In the genomic region with DNA sequence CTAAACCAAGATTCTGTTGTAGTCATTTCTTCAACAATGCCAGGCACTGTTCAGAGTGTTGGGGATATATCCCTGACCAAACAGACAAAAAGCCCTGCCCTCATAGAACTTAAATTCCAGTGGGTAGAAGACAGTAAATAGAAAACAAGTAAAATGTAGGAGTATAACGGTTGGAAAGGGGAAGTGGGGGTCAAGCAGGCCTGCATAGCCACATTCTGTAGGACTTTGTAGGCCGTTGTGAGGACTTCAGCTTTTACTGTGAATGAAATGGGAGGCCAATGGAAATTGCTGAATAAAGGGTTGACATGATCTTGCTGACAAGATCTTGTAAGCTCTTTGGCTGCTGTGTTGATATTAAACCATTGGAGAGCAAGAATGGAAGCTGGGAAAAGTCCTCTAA, we compare ENCODE assay signal across 26 cellular contexts. TPM values are rescaled to one million over a fixed set of nuclear protein-coding genes. Genes with fewer than 3 reads are reported as not detected.
DNase-seq lines count a peak whose midpoint lies in the region; ATAC-seq and TF ChIP-seq lines count a peak whose summit lies in the region.
"Had no signal": no experiment of that assay in that cellular context is flagged by ENCODE, and none has a peak within 500 bp of the region (broad histone marks: within the 10 kb centered on the region; RNA-seq: fewer than 3 reads in every experiment).

No MANE protein-coding gene starts in this region.

- H3K9me2 ChIP-seq in OCI-LY7 (ENCODE audit: insufficient read depth, low read length) = no peaks in the 10 kb centered on the region

- peaks cover 31% of the 10 kb centered on the region for H3K4me1 ChIP-seq in OCI-LY7 (ENCODE audit: insufficient read depth, low read length, poor library complexity, severe bottlenecking)

- POLR2A ChIA-PET in activated CD4-positive, alpha-beta T cell treated with anti-CD3 and anti-CD28 coated beads for 36 hours (lab: Charles Lee) = no interaction called here
- POLR2A ChIA-PET in activated CD4-positive, alpha-beta T cell treated with anti-CD3 and anti-CD28 coated beads, Interleukin-2, amount 10 ng/mL, durations not matched to agents 7 days and 5 days (lab: Charles Lee) = no interaction called here
- POLR2A ChIA-PET in OCI-LY7 (lab: Charles Lee) = interaction anchor here (0.6 to 0.8 kb wide), 2 partner anchors 10 to 242 kb away, joined by 3 to 4 read pairs; no protein-coding TSS in a partner anchor

- TF ChIP-seq CTCF in HL-60 (IDR thresholded peaks at IDR 0.05; ENCODE audit: insufficient read depth, low read length) (no peak), OCI-LY7 (conservative IDR thresholded peaks at IDR 0.05; ENCODE audit: low read length) (no peak), neural crest cell (conservative IDR thresholded peaks at IDR 0.05) (no peak), GM13977 (IDR thresholded peaks at IDR 0.05; ENCODE audit: extremely low read depth, insufficient read depth, missing control alignments) (no peak)

- no peak overlapping the region for H3K27ac Mint-ChIP-seq in activated CD4-positive, alpha-beta T cell treated with anti-CD3 and anti-CD28 coated beads for 36 hours
- no peak overlapping the region for H3K27ac Mint-ChIP-seq in activated CD4-positive, alpha-beta T cell treated with anti-CD3 and anti-CD28 coated beads, Interleukin-2, amount 10 ng/mL, durations not matched to agents 7 days and 5 days
- H3K27ac Mint-ChIP-seq in neural crest cell (ENCODE audit: unreplicated experiment) = no peak overlapping the region
- H3K27ac Mint-ChIP-seq in stimulated activated memory B cell treated with anti-CD40 and anti-IgM and Interleukin-4, amounts not matched to agents 10 μg/mL and 1 μg/mL and 100 μg/mL, for 72 hours = no peak overlapping the region
- H3K27ac Mint-ChIP-seq: CD14-positive monocyte, H9 had no signal

- in situ Hi-C loops in GM13977 (cut with MboI; ENCODE audit: low pct_unique_long_range_greater_than_20kb, low sequenced_read_pairs, unreplicated experiment) = loop anchor here (10.0 kb wide), 1 partner anchor 155 kb away; a partner anchor contains a TSS

- H3K36me3 Mint-ChIP-seq in activated CD4-positive, alpha-beta T cell treated with anti-CD3 and anti-CD28 coated beads for 36 hours (ENCODE audit: low read depth) = peaks cover 18% of the 10 kb centered on the region
- H3K36me3 Mint-ChIP-seq in activated CD4-positive, alpha-beta T cell treated with anti-CD3 and anti-CD28 coated beads, Interleukin-2, amount 10 ng/mL, durations not matched to agents 7 days and 5 days (ENCODE audit: low read depth) = peaks cover 20% of the 10 kb centered on the region
- H3K36me3 Mint-ChIP-seq in neural crest cell (ENCODE audit: low read depth) = peaks cover 2% of the 10 kb centered on the region
- peaks cover 12% of the 10 kb centered on the region for H3K36me3 Mint-ChIP-seq in stimulated activated memory B cell treated with anti-CD40 and anti-IgM and Interleukin-4, amounts not matched to agents 10 μg/mL and 1 μg/mL and 100 μg/mL, for 72 hours

- H3K9me3 Mint-ChIP-seq in activated CD4-positive, alpha-beta T cell treated with anti-CD3 and anti-CD28 coated beads for 36 hours (ENCODE audit: low read depth) = no peaks in the 10 kb centered on the region
- H3K9me3 Mint-ChIP-seq in activated CD4-positive, alpha-beta T cell treated with anti-CD3 and anti-CD28 coated beads, Interleukin-2, amount 10 ng/mL, durations not matched to agents 7 days and 5 days = no peaks in the 10 kb centered on the region
- no peaks in the 10 kb centered on the region for H3K9me3 Mint-ChIP-seq in neural crest cell
- no peaks in the 10 kb centered on the region for H3K9me3 Mint-ChIP-seq in stimulated activated memory B cell treated with anti-CD40 and anti-IgM and Interleukin-4, amounts not matched to agents 10 μg/mL and 1 μg/mL and 100 μg/mL, for 72 hours
- H3K9me3 Mint-ChIP-seq: CD14-positive monocyte, H9 had no signal

- DNase-seq in activated CD4-positive, alpha-beta T cell treated with anti-CD3 and anti-CD28 coated beads for 36 hours = no peak
- DNase-seq in activated CD4-positive, alpha-beta T cell treated with anti-CD3 and anti-CD28 coated beads, Interleukin-2, amount 10 ng/mL, durations not matched to agents 7 days and 5 days = no peak
- DNase-seq in HL-60 (ENCODE audit: low read depth in 1 of 2, low spot score in 1 of 2) = peak in 1 of 2 experiments; percentile 18
- DNase-seq in OCI-LY7 (ENCODE audit: low spot score) = no peak
- DNase-seq in neural crest cell (ENCODE audit: low read depth, low spot score) = no peak
- DNase-seq in GM13977 (ENCODE audit: low spot score) = no peak
- DNase-seq: 8988T, AML-193, EL, GF-D8, GM23248, H9, IMR-90, Kasumi-1, MG63, NCI-H1092 treated with DMSO at 0.1 percent for 48 hours, NCI-H1436 treated with DMSO at 0.1 percent for 48 hours, NCI-H1930, NCI-H2227 treated with DMSO at 0.1 percent for 48 hours, NCI-H510A, Peyer's patch had no signal

- H3K4me3 Mint-ChIP-seq in activated CD4-positive, alpha-beta T cell treated with anti-CD3 and anti-CD28 coated beads for 36 hours = peak overlapping the region; percentile 86
- H3K4me3 Mint-ChIP-seq in activated CD4-positive, alpha-beta T cell treated with anti-CD3 and anti-CD28 coated beads, Interleukin-2, amount 10 ng/mL, durations not matched to agents 7 days and 5 days = no peak overlapping the region
- peak overlapping the region; percentile 36 for H3K4me3 Mint-ChIP-seq in neural crest cell
- H3K4me3 Mint-ChIP-seq in stimulated activated memory B cell treated with anti-CD40 and anti-IgM and Interleukin-4, amounts not matched to agents 10 μg/mL and 1 μg/mL and 100 μg/mL, for 72 hours = no peak overlapping the region
- H3K4me3 Mint-ChIP-seq: CD14-positive monocyte had no signal

- no peaks in the 10 kb centered on the region for H3K9me3 ChIP-seq in OCI-LY7 (ENCODE audit: low read length)
- H3K9me3 ChIP-seq: MG63, Peyer's patch, SJSA1 had no signal

- BruUV-seq in OCI-LY7 (replicated peaks; lab: Mats Ljungman, UMichigan) = no TSS peak

- peak overlapping the region; percentile 84 for H3K4me2 ChIP-seq in OCI-LY7 (ENCODE audit: low read length)

- H3K36me3 ChIP-seq in OCI-LY7 (ENCODE audit: insufficient read depth, low read length) = peaks cover 61% of the 10 kb centered on the region

- no peaks in the 10 kb centered on the region for H3K27me3 ChIP-seq in HL-60 (ENCODE audit: insufficient read depth, poor library complexity, severe bottlenecking)
- H3K27me3 ChIP-seq: MG63, Peyer's patch, SJSA1 had no signal

- no peaks in the 10 kb centered on the region for H3K27me3 Mint-ChIP-seq in activated CD4-positive, alpha-beta T cell treated with anti-CD3 and anti-CD28 coated beads for 36 hours
- no peaks in the 10 kb centered on the region for H3K27me3 Mint-ChIP-seq in activated CD4-positive, alpha-beta T cell treated with anti-CD3 and anti-CD28 coated beads, Interleukin-2, amount 10 ng/mL, durations not matched to agents 7 days and 5 days
- no peaks in the 10 kb centered on the region for H3K27me3 Mint-ChIP-seq in neural crest cell (ENCODE audit: low read depth)
- no peaks in the 10 kb centered on the region for H3K27me3 Mint-ChIP-seq in stimulated activated memory B cell treated with anti-CD40 and anti-IgM and Interleukin-4, amounts not matched to agents 10 μg/mL and 1 μg/mL and 100 μg/mL, for 72 hours

- H2AFZ ChIP-seq in OCI-LY7 (ENCODE audit: low read length) = no peak overlapping the region
- H2AFZ ChIP-seq: GM23248 had no signal

- ATAC-seq in activated CD4-positive, alpha-beta T cell treated with anti-CD3 and anti-CD28 coated beads for 36 hours = no peak
- no peak for ATAC-seq in stimulated activated memory B cell treated with anti-CD40 and anti-IgM and Interleukin-4, amounts not matched to agents 10 μg/mL and 1 μg/mL and 100 μg/mL, for 72 hours
- ATAC-seq in GM18868 (IDR thresholded peaks at IDR 0.05; ENCODE audit: unreplicated experiment) = no peak
- ATAC-seq: Right ventricle myocardium inferior had no signal

- peaks cover 41% of the 10 kb centered on the region for H3K79me2 ChIP-seq in OCI-LY7 (ENCODE audit: insufficient read depth, low read depth, low read length)

- H3K4me3 ChIP-seq in HL-60 (replicated peaks; ENCODE audit: insufficient read depth, low read length) (no peak overlapping the region), OCI-LY7 (ENCODE audit: low read depth, low read length, poor library complexity, severe bottlenecking) (no peak overlapping the region)
- H3K4me3 ChIP-seq: Peyer's patch, SJSA1 had no signal

- CTCF ChIA-PET in activated CD4-positive, alpha-beta T cell treated with anti-CD3 and anti-CD28 coated beads for 36 hours (lab: Charles Lee) = interaction anchor here (0.5 to 1.4 kb wide), 5 partner anchors 11 to 268 kb away, joined by 3 read pairs; no protein-coding TSS in a partner anchor
- CTCF ChIA-PET in activated CD4-positive, alpha-beta T cell treated with anti-CD3 and anti-CD28 coated beads, Interleukin-2, amount 10 ng/mL, durations not matched to agents 7 days and 5 days (lab: Charles Lee) = interaction anchor here (0.7 to 1.3 kb wide), 2 partner anchors 14 to 213 kb away, joined by 4 to 6 read pairs; no protein-coding TSS in a partner anchor
- CTCF ChIA-PET in OCI-LY7 (lab: Charles Lee; ENCODE audit: unreplicated experiment) = no interaction called here

- peak overlapping the region; percentile 25 for H3K27ac ChIP-seq in HL-60 (replicated peaks)
- H3K27ac ChIP-seq in OCI-LY7 (ENCODE audit: low read depth, low read length, poor library complexity, severe bottlenecking) = no peak overlapping the region
- H3K27ac ChIP-seq: GM23248, Peyer's patch, SJSA1 had no signal

- H3K4me1 Mint-ChIP-seq in activated CD4-positive, alpha-beta T cell treated with anti-CD3 and anti-CD28 coated beads for 36 hours = peaks cover 27% of the 10 kb centered on the region
- H3K4me1 Mint-ChIP-seq in activated CD4-positive, alpha-beta T cell treated with anti-CD3 and anti-CD28 coated beads, Interleukin-2, amount 10 ng/mL, durations not matched to agents 7 days and 5 days = peaks cover 30% of the 10 kb centered on the region
- peaks cover 20% of the 10 kb centered on the region for H3K4me1 Mint-ChIP-seq in neural crest cell
- peaks cover 36% of the 10 kb centered on the region for H3K4me1 Mint-ChIP-seq in stimulated activated memory B cell treated with anti-CD40 and anti-IgM and Interleukin-4, amounts not matched to agents 10 μg/mL and 1 μg/mL and 100 μg/mL, for 72 hours

- intact Hi-C loops in activated CD4-positive, alpha-beta T cell treated with anti-CD3 and anti-CD28 coated beads for 36 hours (cut with DNase I, micrococcal nuclease) = no loop called here
- intact Hi-C loops in OCI-LY7 (cut with micrococcal nuclease; ENCODE audit: unreplicated experiment) = loop anchor here (5.0 kb wide), 1 partner anchor 193 kb away; no protein-coding TSS in a partner anchor

- H4K20me1 ChIP-seq in OCI-LY7 (ENCODE audit: insufficient read depth, low read length) = peaks cover 8% of the 10 kb centered on the region; the same call in 1 of the 2 replicates

RNA-seq across cellular contexts. Expression of a gene that starts 1.8 kb away (rescaled TPM):
- total RNA-seq in activated CD4-positive, alpha-beta T cell treated with anti-CD3 and anti-CD28 coated beads for 36 hours = 10 to 100 TPM; 58.3 to 67.1 TPM
- 10 to 100 TPM; 53.3 to 57.9 TPM for total RNA-seq in activated CD4-positive, alpha-beta T cell treated with anti-CD3 and anti-CD28 coated beads, Interleukin-2, amount 10 ng/mL, durations not matched to agents 7 days and 5 days
- total RNA-seq in OCI-LY7 (2014; rRNA removed; shearing (Covaris generic)) = 49.8 and 61.6 TPM in 2 replicates
- 82.6 and 84.0 TPM in 2 replicates for total RNA-seq in OCI-LY7 (2022)
- 56.1 and 56.3 TPM in 2 replicates for total RNA-seq in neural crest cell

RNA-seq across cellular contexts. Expression of a gene that starts 2.1 kb away (rescaled TPM):
- 10 to 100 TPM; 31.0 to 35.6 TPM for total RNA-seq in activated CD4-positive, alpha-beta T cell treated with anti-CD3 and anti-CD28 coated beads for 36 hours
- total RNA-seq in activated CD4-positive, alpha-beta T cell treated with anti-CD3 and anti-CD28 coated beads, Interleukin-2, amount 10 ng/mL, durations not matched to agents 7 days and 5 days = 10 to 100 TPM; 25.9 to 26.0 TPM
- 30.4 and 32.4 TPM in 2 replicates for total RNA-seq in OCI-LY7 (2014; rRNA removed; shearing (Covaris generic))
- total RNA-seq in OCI-LY7 (2022) (32.3 and 37.2 TPM in 2 replicates), neural crest cell (25.9 and 28.2 TPM in 2 replicates)

Comparison
In these comparisons a context has a peak if more than half of its experiments do, and no peak if none do; other contexts are left out.
1. H3K4me3 Mint-ChIP-seq: peak in activated CD4-positive, alpha-beta T cell treated with anti-CD3 and anti-CD28 coated beads for 36 hours (single experiment) and neural crest cell (single experiment); none in activated CD4-positive, alpha-beta T cell treated with anti-CD3 and anti-CD28 coated beads, Interleukin-2, amount 10 ng/mL, durations not matched to agents 7 days and 5 days (single experiment) and stimulated activated memory B cell treated with anti-CD40 and anti-IgM and Interleukin-4, amounts not matched to agents 10 μg/mL and 1 μg/mL and 100 μg/mL, for 72 hours (single experiment).